ENCODE assay signal across 1 cellular context in genomic region chr6:142944126-142945066, GRCh38.
A peak's percentile ranks its signal among the peaks of the same experiment; 100 is the strongest.
TF ChIP-seq lines count a peak whose summit lies in the region.

No MANE protein-coding gene starts in this region.

TF ChIP-seq in HepG2, 621 proteins besides CTCF, POLR2A, EP300 and RAD21 (continued from another document and continues in another):
- TF ChIP-seq CREB1 (IDR thresholded peaks at IDR 0.05) (peak; percentile 83), CREB1 (CRISPR knock-in tag; IDR thresholded peaks at IDR 0.05) (peak; percentile 84), ZNF232 (CRISPR knock-in tag; IDR thresholded peaks at IDR 0.05; ENCODE audit: borderline replicate concordance) (no peak), ZC3H4 (CRISPR knock-in tag; IDR thresholded peaks at IDR 0.05; ENCODE audit: borderline replicate concordance) (peak; percentile 46; the same call in 1 of the 2 replicates), HNRNPUL1 (IDR thresholded peaks at IDR 0.05; ENCODE audit: low read depth, low read length) (no peak), ZFX (CRISPR knock-in tag; IDR thresholded peaks at IDR 0.05; ENCODE audit: low read depth) (peak; percentile 53), PHF21A (CRISPR knock-in tag; IDR thresholded peaks at IDR 0.05) (0 out of 2 replicates have a peak, but pooled peaks have one; percentile 17), CEBPG (CRISPR knock-in tag; IDR thresholded peaks at IDR 0.05) (peak; percentile 22; the same call in 1 of the 2 replicates), REXO4 (CRISPR knock-in tag; IDR thresholded peaks at IDR 0.05; ENCODE audit: borderline replicate concordance) (no peak), PRMT3 (CRISPR knock-in tag; IDR thresholded peaks at IDR 0.05; ENCODE audit: borderline replicate concordance, low read depth) (no peak), ZSCAN20 (CRISPR knock-in tag; IDR thresholded peaks at IDR 0.05; ENCODE audit: borderline replicate concordance) (no peak), REST (IDR thresholded peaks at IDR 0.05; ENCODE audit: borderline replicate concordance in 1 of 2, low read depth in 1 of 2, low read length in 2 of 2) (peak in 1 of 2 experiments; percentile 34; a peak in 1 of 4 replicates), ZNF672 (CRISPR knock-in tag; IDR thresholded peaks at IDR 0.05) (0 out of 2 replicates have a peak, but pooled peaks have one; percentile 16), THAP11 (CRISPR knock-in tag; IDR thresholded peaks at IDR 0.05) (0 out of 2 replicates have a peak, but pooled peaks have one; percentile 33), ZNF710 (CRISPR knock-in tag; IDR thresholded peaks at IDR 0.05; ENCODE audit: borderline replicate concordance) (0 out of 2 replicates have a peak, but pooled peaks have one; percentile 74), GLI4 (CRISPR knock-in tag; IDR thresholded peaks at IDR 0.05; ENCODE audit: borderline replicate concordance) (peak; percentile 72; the same call in 1 of the 2 replicates), ZNF782 (CRISPR knock-in tag; IDR thresholded peaks at IDR 0.05; ENCODE audit: borderline replicate concordance) (0 out of 2 replicates have a peak, but pooled peaks have one; percentile 25), RARG (CRISPR knock-in tag; IDR thresholded peaks at IDR 0.05; ENCODE audit: low read depth) (no peak), GATAD1 (CRISPR knock-in tag; IDR thresholded peaks at IDR 0.05) (0 out of 2 replicates have a peak, but pooled peaks have one; percentile 21), FOSL1 (CRISPR knock-in tag; IDR thresholded peaks at IDR 0.05; ENCODE audit: borderline replicate concordance) (no peak), MTF2 (CRISPR knock-in tag; IDR thresholded peaks at IDR 0.05; ENCODE audit: borderline replicate concordance) (peak; percentile 79; the same call in 1 of the 2 replicates), ZNF224 (CRISPR knock-in tag; IDR thresholded peaks at IDR 0.05) (no peak), ZNF33B (CRISPR knock-in tag; IDR thresholded peaks at IDR 0.05) (no peak), SCMH1 (CRISPR knock-in tag; IDR thresholded peaks at IDR 0.05; ENCODE audit: borderline replicate concordance) (no peak), EED (CRISPR knock-in tag; IDR thresholded peaks at IDR 0.05) (peak; percentile 69; the same call in 1 of the 2 replicates), YEATS2 (CRISPR knock-in tag; IDR thresholded peaks at IDR 0.05; ENCODE audit: borderline replicate concordance) (peak; percentile 32; the same call in 1 of the 2 replicates), HOXA7 (CRISPR knock-in tag; IDR thresholded peaks at IDR 0.05) (0 out of 2 replicates have a peak, but pooled peaks have one; percentile 65), REL (CRISPR knock-in tag; conservative IDR thresholded peaks at IDR 0.05) (0 out of 2 replicates have a peak, but pooled peaks have one; percentile 33), MIER3 (CRISPR knock-in tag; IDR thresholded peaks at IDR 0.05; ENCODE audit: borderline replicate concordance) (peak; percentile 32; the same call in 1 of the 2 replicates), ZBTB8A (CRISPR knock-in tag; IDR thresholded peaks at IDR 0.05; ENCODE audit: borderline replicate concordance, low read depth) (no peak; the same call in 1 of the 2 replicates), ETV5 (CRISPR knock-in tag; IDR thresholded peaks at IDR 0.05; ENCODE audit: borderline replicate concordance) (peak; percentile 65), MIXL1 (CRISPR knock-in tag; IDR thresholded peaks at IDR 0.05) (no peak), CSRNP1 (CRISPR knock-in tag; IDR thresholded peaks at IDR 0.05) (0 out of 2 replicates have a peak, but pooled peaks have one; percentile 57), SYNCRIP (IDR thresholded peaks at IDR 0.05; ENCODE audit: insufficient read depth, low read depth, low read length) (no peak), TRIM24 (CRISPR knock-in tag; IDR thresholded peaks at IDR 0.05) (no peak), YEATS4 (CRISPR knock-in tag; IDR thresholded peaks at IDR 0.05; ENCODE audit: borderline replicate concordance) (no peak; the same call in 1 of the 2 replicates)
- TF ChIP-seq, protein P1, sequence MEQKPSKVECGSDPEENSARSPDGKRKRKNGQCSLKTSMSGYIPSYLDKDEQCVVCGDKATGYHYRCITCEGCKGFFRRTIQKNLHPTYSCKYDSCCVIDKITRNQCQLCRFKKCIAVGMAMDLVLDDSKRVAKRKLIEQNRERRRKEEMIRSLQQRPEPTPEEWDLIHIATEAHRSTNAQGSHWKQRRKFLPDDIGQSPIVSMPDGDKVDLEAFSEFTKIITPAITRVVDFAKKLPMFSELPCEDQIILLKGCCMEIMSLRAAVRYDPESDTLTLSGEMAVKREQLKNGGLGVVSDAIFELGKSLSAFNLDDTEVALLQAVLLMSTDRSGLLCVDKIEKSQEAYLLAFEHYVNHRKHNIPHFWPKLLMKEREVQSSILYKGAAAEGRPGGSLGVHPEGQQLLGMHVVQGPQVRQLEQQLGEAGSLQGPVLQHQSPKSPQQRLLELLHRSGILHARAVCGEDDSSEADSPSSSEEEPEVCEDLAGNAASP (CRISPR knock-in tag; IDR thresholded peaks at IDR 0.05; ENCODE audit: borderline replicate concordance) = peak; percentile 48; the same call in 1 of the 2 replicates
- TF ChIP-seq, protein P2, sequence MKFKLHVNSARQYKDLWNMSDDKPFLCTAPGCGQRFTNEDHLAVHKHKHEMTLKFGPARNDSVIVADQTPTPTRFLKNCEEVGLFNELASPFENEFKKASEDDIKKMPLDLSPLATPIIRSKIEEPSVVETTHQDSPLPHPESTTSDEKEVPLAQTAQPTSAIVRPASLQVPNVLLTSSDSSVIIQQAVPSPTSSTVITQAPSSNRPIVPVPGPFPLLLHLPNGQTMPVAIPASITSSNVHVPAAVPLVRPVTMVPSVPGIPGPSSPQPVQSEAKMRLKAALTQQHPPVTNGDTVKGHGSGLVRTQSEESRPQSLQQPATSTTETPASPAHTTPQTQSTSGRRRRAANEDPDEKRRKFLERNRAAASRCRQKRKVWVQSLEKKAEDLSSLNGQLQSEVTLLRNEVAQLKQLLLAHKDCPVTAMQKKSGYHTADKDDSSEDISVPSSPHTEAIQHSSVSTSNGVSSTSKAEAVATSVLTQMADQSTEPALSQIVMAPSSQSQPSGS (CRISPR knock-in tag; IDR thresholded peaks at IDR 0.05) = peak; percentile 42; the same call in 1 of the 2 replicates
- TF ChIP-seq, protein P3, sequence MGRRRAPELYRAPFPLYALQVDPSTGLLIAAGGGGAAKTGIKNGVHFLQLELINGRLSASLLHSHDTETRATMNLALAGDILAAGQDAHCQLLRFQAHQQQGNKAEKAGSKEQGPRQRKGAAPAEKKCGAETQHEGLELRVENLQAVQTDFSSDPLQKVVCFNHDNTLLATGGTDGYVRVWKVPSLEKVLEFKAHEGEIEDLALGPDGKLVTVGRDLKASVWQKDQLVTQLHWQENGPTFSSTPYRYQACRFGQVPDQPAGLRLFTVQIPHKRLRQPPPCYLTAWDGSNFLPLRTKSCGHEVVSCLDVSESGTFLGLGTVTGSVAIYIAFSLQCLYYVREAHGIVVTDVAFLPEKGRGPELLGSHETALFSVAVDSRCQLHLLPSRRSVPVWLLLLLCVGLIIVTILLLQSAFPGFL (CRISPR knock-in tag; IDR thresholded peaks at IDR 0.05) = no peak
- TF ChIP-seq, protein P4, sequence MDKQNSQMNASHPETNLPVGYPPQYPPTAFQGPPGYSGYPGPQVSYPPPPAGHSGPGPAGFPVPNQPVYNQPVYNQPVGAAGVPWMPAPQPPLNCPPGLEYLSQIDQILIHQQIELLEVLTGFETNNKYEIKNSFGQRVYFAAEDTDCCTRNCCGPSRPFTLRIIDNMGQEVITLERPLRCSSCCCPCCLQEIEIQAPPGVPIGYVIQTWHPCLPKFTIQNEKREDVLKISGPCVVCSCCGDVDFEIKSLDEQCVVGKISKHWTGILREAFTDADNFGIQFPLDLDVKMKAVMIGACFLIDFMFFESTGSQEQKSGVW (CRISPR knock-in tag; IDR thresholded peaks at IDR 0.05; ENCODE audit: borderline replicate concordance) = no peak
- TF ChIP-seq, protein P5, sequence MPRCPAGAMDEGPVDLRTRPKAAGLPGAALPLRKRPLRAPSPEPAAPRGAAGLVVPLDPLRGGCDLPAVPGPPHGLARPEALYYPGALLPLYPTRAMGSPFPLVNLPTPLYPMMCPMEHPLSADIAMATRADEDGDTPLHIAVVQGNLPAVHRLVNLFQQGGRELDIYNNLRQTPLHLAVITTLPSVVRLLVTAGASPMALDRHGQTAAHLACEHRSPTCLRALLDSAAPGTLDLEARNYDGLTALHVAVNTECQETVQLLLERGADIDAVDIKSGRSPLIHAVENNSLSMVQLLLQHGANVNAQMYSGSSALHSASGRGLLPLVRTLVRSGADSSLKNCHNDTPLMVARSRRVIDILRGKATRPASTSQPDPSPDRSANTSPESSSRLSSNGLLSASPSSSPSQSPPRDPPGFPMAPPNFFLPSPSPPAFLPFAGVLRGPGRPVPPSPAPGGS (CRISPR knock-in tag; IDR thresholded peaks at IDR 0.05) = peak; percentile 57
- TF ChIP-seq, protein P6, sequence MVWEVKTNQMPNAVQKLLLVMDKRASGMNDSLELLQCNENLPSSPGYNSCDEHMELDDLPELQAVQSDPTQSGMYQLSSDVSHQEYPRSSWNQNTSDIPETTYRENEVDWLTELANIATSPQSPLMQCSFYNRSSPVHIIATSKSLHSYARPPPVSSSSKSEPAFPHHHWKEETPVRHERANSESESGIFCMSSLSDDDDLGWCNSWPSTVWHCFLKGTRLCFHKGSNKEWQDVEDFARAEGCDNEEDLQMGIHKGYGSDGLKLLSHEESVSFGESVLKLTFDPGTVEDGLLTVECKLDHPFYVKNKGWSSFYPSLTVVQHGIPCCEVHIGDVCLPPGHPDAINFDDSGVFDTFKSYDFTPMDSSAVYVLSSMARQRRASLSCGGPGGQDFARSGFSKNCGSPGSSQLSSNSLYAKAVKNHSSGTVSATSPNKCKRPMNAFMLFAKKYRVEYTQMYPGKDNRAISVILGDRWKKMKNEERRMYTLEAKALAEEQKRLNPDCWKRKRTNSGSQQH (CRISPR knock-in tag; IDR thresholded peaks at IDR 0.05; ENCODE audit: low read depth) = peak; percentile 23; the same call in 1 of the 2 replicates
